In genomic region chr10:34607894-34608293, GRCh38 we compare ENCODE assay signal across 24 cellular contexts.
DNase-seq lines count a peak whose midpoint lies in the region; ATAC-seq and TF ChIP-seq lines count a peak whose summit lies in the region.
"Had no signal": no experiment of that assay in that cellular context is flagged by ENCODE, and none has a peak within 500 bp of the region (broad histone marks: within the 10 kb centered on the region; RNA-seq: fewer than 3 reads in every experiment).

No MANE protein-coding gene starts in this region.

- BruUV-seq in MCF 10A (replicated peaks; lab: Mats Ljungman, UMichigan), result no TSS peak

- no peak for TF ChIP-seq CTCF in mucosa of descending colon (IDR thresholded peaks at IDR 0.05)
- TF ChIP-seq CTCF in MCF 10A (IDR thresholded peaks at IDR 0.05; ENCODE audit: unreplicated experiment), result no peak

- H3K4me3 Mint-ChIP-seq in MCF 10A (ENCODE audit: unreplicated experiment), result no peak overlapping the region
- H3K4me3 Mint-ChIP-seq: neural crest cell had no signal

- DNase-seq in DMS53 (lab: John Stamatoyannopoulos, UW) (peak; percentile 37), DMS53 treated with DMSO at 0.1 percent for 48 hours (lab: John Stamatoyannopoulos, UW; ENCODE audit: unreplicated experiment) (no peak), EH (ENCODE audit: low read depth) (peak; percentile 27), NCI-H524 treated with DMSO at 0.1 percent for 48 hours (lab: John Stamatoyannopoulos, UW) (peak; percentile 17), glomerular visceral epithelial cell (ENCODE audit: extremely low spot score) (peak; percentile 50), mucosa of descending colon (no peak), MCF 10A (ENCODE audit: unreplicated experiment) (no peak)
- DNase-seq: 8988T; activated effector memory CD4-positive, alpha-beta T cell treated with Interleukin-2 at 50 U/mL for 16 hours; erythroblast; GF-D8; H7; left cardiac atrium; MM.1S; NCI-H187 treated with DMSO at 0.1 percent for 48 hours; NCI-H526; small intestine; stimulated activated CD4-positive, alpha-beta T cell treated with anti-CD3 and anti-CD28 coated beads, Interleukin-4, amount 100 ng/mL, for 4 hours; T1000; upper lobe of right lung had no signal

- no peaks in the 10 kb centered on the region for H3K9me3 ChIP-seq in mucosa of descending colon
- H3K9me3 ChIP-seq: upper lobe of right lung had no signal

- H3K27me3 Mint-ChIP-seq in MCF 10A (ENCODE audit: insufficient read depth, unreplicated experiment), result no peaks in the 10 kb centered on the region

- ATAC-seq in GM21381 (IDR thresholded peaks at IDR 0.05; ENCODE audit: unreplicated experiment) (no peak), mucosa of descending colon (no peak)
- ATAC-seq: GM12878, left cardiac atrium, Panc1, upper lobe of right lung had no signal

- peaks cover 19% of the 10 kb centered on the region for H3K4me1 Mint-ChIP-seq in MCF 10A (ENCODE audit: insufficient read depth, unreplicated experiment)

- H3K36me3 Mint-ChIP-seq in MCF 10A (ENCODE audit: insufficient read depth, unreplicated experiment), result no peaks in the 10 kb centered on the region

- CTCF ChIA-PET in MCF 10A (lab: Yijun Ruan, JAX), result interaction anchor here (0.6 kb wide), 2 partner anchors 165 to 1278 kb away, joined by 3 to 4 read pairs; no protein-coding TSS in a partner anchor

- H3K36me3 ChIP-seq in mucosa of descending colon (ENCODE audit: low read depth), result no peaks in the 10 kb centered on the region
- H3K36me3 ChIP-seq: upper lobe of right lung had no signal

- no peaks in the 10 kb centered on the region for H3K4me1 ChIP-seq in mucosa of descending colon (ENCODE audit: low read depth)
- H3K4me1 ChIP-seq: upper lobe of right lung had no signal

- no peaks in the 10 kb centered on the region for H3K9me3 Mint-ChIP-seq in MCF 10A (ENCODE audit: unreplicated experiment)
- H3K9me3 Mint-ChIP-seq: neural crest cell had no signal

- no peak overlapping the region for H3K4me3 ChIP-seq in mucosa of descending colon
- H3K4me3 ChIP-seq: GM12878, upper lobe of right lung had no signal

- intact Hi-C loops in mucosa of descending colon (cut with DNase I, micrococcal nuclease) (no loop called here), MCF 10A (cut with micrococcal nuclease) (no loop called here)

- no peak overlapping the region for H3K27ac Mint-ChIP-seq in MCF 10A (ENCODE audit: low read depth, unreplicated experiment)

- POLR2A ChIA-PET in MCF 10A (lab: Yijun Ruan, JAX), result interaction anchor here (0.8 kb wide), 1 partner anchor 11 kb away, joined by 3 read pairs; no protein-coding TSS in a partner anchor

Comparison
In these comparisons a context has a peak if more than half of its experiments do, and no peak if none do; other contexts are left out.
1. DNase-seq: peak in DMS53 (single experiment), EH (single experiment), NCI-H524 treated with DMSO at 0.1 percent for 48 hours (single experiment) and glomerular visceral epithelial cell (single experiment); none in DMS53 treated with DMSO at 0.1 percent for 48 hours (single experiment), mucosa of descending colon (0 of 3) and MCF 10A (single experiment).